ENCODE assay signal across 1 cellular context in genomic region chr4:37641886-37642849, GRCh38.
A peak's percentile ranks its signal among the peaks of the same experiment; 100 is the strongest.
TF ChIP-seq lines count a peak whose summit lies in the region.

No MANE protein-coding gene starts in this region.

TF ChIP-seq in HepG2, 621 proteins besides CTCF, POLR2A, EP300 and RAD21 (continued from another document):
- TF ChIP-seq BCLAF1 (IDR thresholded peaks at IDR 0.05), result no peak
- TF ChIP-seq ZNF276 (CRISPR knock-in tag; IDR thresholded peaks at IDR 0.05; ENCODE audit: low read depth), result no peak
- TF ChIP-seq ZNF280D (CRISPR knock-in tag; IDR thresholded peaks at IDR 0.05), result no peak
- TF ChIP-seq ZBTB7B (CRISPR knock-in tag; IDR thresholded peaks at IDR 0.05), result peak; percentile 45; the same call in 1 of the 2 replicates
- peak; percentile 74; the same call in 1 of the 2 replicates for TF ChIP-seq TEF (CRISPR knock-in tag; IDR thresholded peaks at IDR 0.05)
- no peak for TF ChIP-seq ARID3A (IDR thresholded peaks at IDR 0.05; ENCODE audit: low read depth, low read length)
- TF ChIP-seq GLMP (CRISPR knock-in tag; IDR thresholded peaks at IDR 0.05; ENCODE audit: borderline replicate concordance), result no peak
- peak; percentile 48; the same call in 1 of the 2 replicates for TF ChIP-seq ZNF652 (CRISPR knock-in tag; IDR thresholded peaks at IDR 0.05; ENCODE audit: borderline replicate concordance, low read depth)
- TF ChIP-seq ZNF790 (CRISPR knock-in tag; IDR thresholded peaks at IDR 0.05; ENCODE audit: borderline replicate concordance), result no peak
- TF ChIP-seq MYPOP (CRISPR knock-in tag; IDR thresholded peaks at IDR 0.05), result no peak
- peak; percentile 50; the same call in 1 of the 2 replicates for TF ChIP-seq SP5 (CRISPR knock-in tag; IDR thresholded peaks at IDR 0.05; ENCODE audit: borderline replicate concordance, low read depth)
- TF ChIP-seq FOXK2 (IDR thresholded peaks at IDR 0.05), result no peak
- no peak for TF ChIP-seq TEAD2 (CRISPR knock-in tag; IDR thresholded peaks at IDR 0.05)
- no peak for TF ChIP-seq ZNF513 (CRISPR knock-in tag; conservative IDR thresholded peaks at IDR 0.05)
- TF ChIP-seq NPAS2 (CRISPR knock-in tag; IDR thresholded peaks at IDR 0.05; ENCODE audit: borderline replicate concordance), result no peak
- no peak for TF ChIP-seq E2F2 (CRISPR knock-in tag; IDR thresholded peaks at IDR 0.05; ENCODE audit: borderline replicate concordance)
- TF ChIP-seq ZMYM4 (CRISPR knock-in tag; IDR thresholded peaks at IDR 0.05), result peak; percentile 61
- peak; percentile 37; the same call in 1 of the 2 replicates for TF ChIP-seq ATM (IDR thresholded peaks at IDR 0.05; ENCODE audit: borderline replicate concordance)
- TF ChIP-seq ZNF644 (CRISPR knock-in tag; IDR thresholded peaks at IDR 0.05; ENCODE audit: low read depth), result peak; percentile 66; the same call in 1 of the 2 replicates
- TF ChIP-seq RFX3 (CRISPR knock-in tag; IDR thresholded peaks at IDR 0.05), result no peak
- 0 out of 4 replicates have a peak, but pooled peaks of 1 of the 2 experiments have one; percentile 28 for TF ChIP-seq ATF4 (CRISPR knock-in tag; IDR thresholded peaks at IDR 0.05)
- peak; percentile 37; the same call in 1 of the 2 replicates for TF ChIP-seq HNF4A (CRISPR knock-in tag; IDR thresholded peaks at IDR 0.05)
- TF ChIP-seq HOMEZ (CRISPR knock-in tag; IDR thresholded peaks at IDR 0.05; ENCODE audit: low read depth), result peak; percentile 29; the same call in 1 of the 2 replicates
- peak; percentile 85 for TF ChIP-seq CEBPG (CRISPR knock-in tag; IDR thresholded peaks at IDR 0.05)
- TF ChIP-seq NONO (IDR thresholded peaks at IDR 0.05), result no peak
- TF ChIP-seq NONO (CRISPR knock-in tag; conservative IDR thresholded peaks at IDR 0.05), result 0 out of 2 replicates have a peak, but pooled peaks have one; percentile 26
- TF ChIP-seq ZNF761 (CRISPR knock-in tag; conservative IDR thresholded peaks at IDR 0.05), result no peak
- peak; percentile 41; the same call in 1 of the 2 replicates for TF ChIP-seq ARID5B (CRISPR knock-in tag; IDR thresholded peaks at IDR 0.05)
TF ChIP-seq in HepG2: peak in this region for 16.
